ENCODE assay signal across 8 cellular contexts in genomic region chr14:37230551-37231194, GRCh38. TPM values are rescaled to one million over a fixed set of nuclear protein-coding genes. Genes with fewer than 3 reads are reported as not detected.
DNase-seq lines count a peak whose midpoint lies in the region; ATAC-seq and TF ChIP-seq lines count a peak whose summit lies in the region.

No MANE protein-coding gene starts in this region.

- intact Hi-C loops in posterior vena cava (cut with DNase I): no loop called here

- peak; percentile 27 to 51 for DNase-seq in NOMO-1 (lab: John Stamatoyannopoulos, UW; ENCODE audit: unreplicated experiment in 2 of 2)
- no peak for DNase-seq in NOMO-1 treated with dmso at 0.1 percent for 144 hours (lab: John Stamatoyannopoulos, UW; ENCODE audit: unreplicated experiment)
- DNase-seq in NCI-H146 treated with DMSO at 0.1 percent for 48 hours (lab: John Stamatoyannopoulos, UW; ENCODE audit: unreplicated experiment): peak; percentile 38
- peak; percentile 22 to 73 for DNase-seq in SW 1271 (lab: John Stamatoyannopoulos, UW)
- DNase-seq in foreskin fibroblast: peak; percentile 32 to 76
- DNase-seq in putamen (ENCODE audit: low spot score): peak; percentile 34
- DNase-seq in posterior vena cava (ENCODE audit: low spot score): no peak

- ATAC-seq in HG02588 (IDR thresholded peaks at IDR 0.05; ENCODE audit: unreplicated experiment): peak; percentile 66

- peak; percentile 67 for TF ChIP-seq CTCF in foreskin fibroblast (IDR thresholded peaks at IDR 0.05; ENCODE audit: low read depth, low read length)

- no peak overlapping the region for H3K4me3 ChIP-seq in foreskin fibroblast (ENCODE audit: low read depth in 1 of 2, low read length in 2 of 2)

RNA-seq across cellular contexts. Expression of gene MIPOL1, which starts 32.9 kb away (rescaled TPM):
- 10 to 100 TPM; 16.7 to 19.6 TPM for total RNA-seq in posterior vena cava

RNA-seq across cellular contexts. Expression of gene SLC25A21, which starts 58.3 kb away (rescaled TPM):
- total RNA-seq in posterior vena cava: 1 to 10 TPM in 1 of 2 donors, under 1 TPM in 1; 1.00 to 1.2 TPM

Comparison
In these comparisons a context has a peak if more than half of its experiments do, and no peak if none do; other contexts are left out.
1. DNase-seq: peak in NOMO-1 (2 of 2), NCI-H146 treated with DMSO at 0.1 percent for 48 hours (single experiment), SW 1271 (2 of 2), foreskin fibroblast (2 of 2) and putamen (single experiment); none in NOMO-1 treated with dmso at 0.1 percent for 144 hours (single experiment) and posterior vena cava (single experiment).